ENCODE assay signal across 26 cellular contexts in the genomic region with DNA sequence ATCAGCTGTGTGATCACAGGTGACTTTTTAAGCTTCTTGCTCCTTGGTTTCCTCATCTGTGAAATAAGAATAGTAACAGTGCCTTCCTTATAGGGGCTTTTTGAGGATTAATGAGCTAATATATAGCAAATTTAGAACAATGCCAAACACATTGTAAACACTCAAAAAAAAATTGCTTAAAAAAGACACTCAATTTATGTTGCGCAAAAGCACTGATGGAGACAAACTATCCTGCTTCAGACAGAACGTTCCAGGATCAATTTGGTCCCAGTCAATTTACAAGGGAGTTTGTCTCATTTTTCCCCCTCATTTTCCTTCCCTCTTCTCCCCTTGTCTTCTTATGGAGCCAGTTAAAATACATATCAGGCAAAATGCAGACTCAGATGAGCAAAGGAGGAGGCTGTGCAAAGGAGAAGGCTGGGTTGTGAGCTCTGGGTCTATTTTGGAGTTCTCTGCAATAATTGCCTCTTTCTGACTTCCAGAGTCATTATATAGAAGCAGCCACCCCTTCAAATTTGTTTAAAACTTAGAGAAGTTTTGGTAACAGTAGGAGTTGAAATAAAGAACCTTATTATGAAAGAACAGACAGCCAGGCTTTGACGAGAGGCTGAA.
DNase-seq lines count a peak whose midpoint lies in the region; ATAC-seq, FAIRE-seq and TF ChIP-seq lines count a peak whose summit lies in the region.
"Had no signal": no experiment of that assay in that cellular context is flagged by ENCODE, and none has a peak within 500 bp of the region (broad histone marks: within the 10 kb centered on the region; RNA-seq: fewer than 3 reads in every experiment).

No MANE protein-coding gene starts in this region.

- H2AFZ ChIP-seq in IMR-90 (replicated peaks; ENCODE audit: low read length, poor library complexity), result peak overlapping the region; percentile 7
- no peak overlapping the region for H2AFZ ChIP-seq in keratinocyte (ENCODE audit: control insufficient read depth, low read length)

- BruUV-seq in IMR-90 (replicated peaks; lab: Mats Ljungman, UMichigan), result no TSS peak

- H3K27me3 ChIP-seq in IMR-90 (ENCODE audit: control insufficient read depth, insufficient read depth, low read length) (no peaks in the 10 kb centered on the region), keratinocyte (ENCODE audit: control insufficient read depth, extremely low read depth, insufficient read depth, low read length) (no peaks in the 10 kb centered on the region), spleen (replicated peaks in 1 of 7) (peaks cover 0 to 6% (median 0%) of the 10 kb centered on the region in 7 donors)
- H3K27me3 ChIP-seq: BE2C, cardiac muscle cell, thyroid gland had no signal

- H3K23ac ChIP-seq in IMR-90 (ENCODE audit: low read depth, low read length), result peak overlapping the region; percentile 74; the same call in 1 of the 2 replicates

- H3K4me2 ChIP-seq in IMR-90 (ENCODE audit: low read depth, low read length) (peak overlapping the region; percentile 67), keratinocyte (ENCODE audit: control insufficient read depth, extremely low read depth, insufficient read depth, low read depth, low read length) (peak overlapping the region; percentile 43)

- H3K27ac Mint-ChIP-seq in type B pancreatic cell (peak overlapping the region; percentile 61), endothelial cell (ENCODE audit: unreplicated experiment) (no peak overlapping the region)
- H3K27ac Mint-ChIP-seq: activated CD4-positive, alpha-beta memory T cell treated with anti-CD3 and anti-CD28 coated beads, Interleukin-2, amount 10 ng/mL, durations not matched to agents 7 days and 5 days; activated naive CD8-positive, alpha-beta T cell treated with anti-CD3 and anti-CD28 coated beads, Interleukin-2, amount 50 U/mL, for 24 hours; IgD-negative memory B cell; T-helper 2 cell treated with Interferon-gamma antibody and Interleukin-4, amounts not matched to agents 5 μg/mL and 100 μg/mL, for 36 hours had no signal

- peak overlapping the region; percentile 49 for H3K56ac ChIP-seq in IMR-90 (ENCODE audit: extremely low read depth, insufficient read depth, low read length)

- peak overlapping the region; percentile 73; the same call in 1 of the 2 replicates for H3K18ac ChIP-seq in IMR-90 (ENCODE audit: low read depth, low read length)

- peak overlapping the region; percentile 66 for H3K4ac ChIP-seq in IMR-90 (ENCODE audit: low read depth, low read length)

- H3K36me3 Mint-ChIP-seq in type B pancreatic cell (peaks cover 9% of the 10 kb centered on the region), endothelial cell (ENCODE audit: low read depth, unreplicated experiment) (no peaks in the 10 kb centered on the region)
- H3K36me3 Mint-ChIP-seq: IgD-negative memory B cell had no signal

- DNase-seq in IMR-90, result no peak
- peak; percentile 8 for DNase-seq in amniotic epithelial cell (ENCODE audit: low read depth)
- DNase-seq in keratinocyte (ENCODE audit: low read depth, low spot score), result no peak
- no peak for DNase-seq in type B pancreatic cell (ENCODE audit: extremely low spot score, unreplicated experiment)
- no peak for DNase-seq in spleen
- no peak for DNase-seq in effector CD4-positive, alpha-beta T cell
- no peak for DNase-seq in endothelial cell (ENCODE audit: low spot score)
- DNase-seq: activated CD4-positive, alpha-beta memory T cell treated with anti-CD3 and anti-CD28 coated beads, Interleukin-2, amount 10 ng/mL, durations not matched to agents 7 days and 5 days; activated effector memory CD4-positive, alpha-beta T cell treated with anti-CD3 and anti-CD28 coated beads, Interleukin-2, amount 50 U/mL, for 16 hours; activated naive CD8-positive, alpha-beta T cell treated with anti-CD3 and anti-CD28 coated beads, Interleukin-2, amount 50 U/mL, for 24 hours; BE2C; dermis blood vessel endothelial cell; DND-41; left ventricle myocardium superior; NCI-H1436 treated with DMSO at 0.1 percent for 48 hours; NCI-H2171; NCI-H526 treated with DMSO at 0.1 percent for 48 hours; RPMI8226; stimulated activated CD4-positive, alpha-beta T cell treated with anti-CD3 and anti-CD28 coated beads, Interleukin-12 subunit alpha, Interleukin-12 subunit beta, amount 100 ng/mL, for 4 hours; stimulated activated CD4-positive, alpha-beta T cell treated with anti-CD3 and anti-CD28 coated beads, Interleukin-4, amount 100 ng/mL, for 4 hours; stimulated activated naive CD8-positive, alpha-beta T cell treated with anti-CD3 and anti-CD28 coated beads, Interleukin-15, Interleukin-2, amounts not matched to agents 100 U/mL and 50 U/mL, for 24 hours; thyroid gland had no signal

- dilution Hi-C loops in IMR-90 (cut with HindIII; ENCODE audit: low sequenced_read_pairs, unreplicated experiment) (no loop called here), keratinocyte (cut with MboI; ENCODE audit: extremely low pct_ligation_motif_present, low sequenced_read_pairs) (no loop called here)

- intact Hi-C loops in IMR-90 (cut with micrococcal nuclease) (no loop called here), spleen (cut with DNase I; ENCODE audit: low total_unique reads) (no loop called here)

- peak overlapping the region; percentile 84 for H3K14ac ChIP-seq in IMR-90 (replicated peaks; ENCODE audit: low read depth, low read length)

- H4K5ac ChIP-seq in IMR-90 (ENCODE audit: low read depth, low read length), result peak overlapping the region; percentile 51; the same call in 1 of the 2 replicates

- peak overlapping the region; percentile 84 for H2BK120ac ChIP-seq in IMR-90 (ENCODE audit: low read depth, low read length)

- in situ Hi-C loops in IMR-90 (cut with MboI; ENCODE audit: low sequenced_read_pairs), result no loop called here

- no peaks in the 10 kb centered on the region for H3K36me3 ChIP-seq in IMR-90 (ENCODE audit: control insufficient read depth, insufficient read depth, low read length)
- H3K36me3 ChIP-seq in keratinocyte (ENCODE audit: control insufficient read depth in 2 of 2, extremely low read depth in 1 of 2, insufficient read depth in 2 of 2, low read length in 2 of 2), result no peaks in the 10 kb centered on the region
- H3K36me3 ChIP-seq in spleen, result no peaks in the 10 kb centered on the region
- H3K36me3 ChIP-seq: BE2C, cardiac muscle cell, thyroid gland had no signal

- no peak overlapping the region for H3K4me3 ChIP-seq in IMR-90 (ENCODE audit: insufficient read depth, low read depth, low read length)
- no peak overlapping the region for H3K4me3 ChIP-seq in keratinocyte (ENCODE audit: control insufficient read depth in 2 of 3, extremely low read depth in 1 of 3, insufficient read depth in 2 of 3, low read depth in 1 of 3, low read length in 3 of 3)
- no peak overlapping the region for H3K4me3 ChIP-seq in spleen
- H3K4me3 ChIP-seq: cardiac muscle cell, thyroid gland had no signal

- H2AK9ac ChIP-seq in IMR-90 (replicated peaks; ENCODE audit: low read depth, low read length, poor library complexity), result no peak overlapping the region

- H3K9me1 ChIP-seq in IMR-90 (ENCODE audit: insufficient read depth, low read length) (no peaks in the 10 kb centered on the region; the same call in 1 of the 2 replicates), keratinocyte (ENCODE audit: control insufficient read depth, extremely low read depth, insufficient read depth, low read length) (no peaks in the 10 kb centered on the region)

- H3K27me3 Mint-ChIP-seq in type B pancreatic cell (no peaks in the 10 kb centered on the region), endothelial cell (ENCODE audit: unreplicated experiment) (no peaks in the 10 kb centered on the region)

- H3K4me1 Mint-ChIP-seq in type B pancreatic cell (ENCODE audit: unreplicated experiment), result peaks cover 33% of the 10 kb centered on the region
- H3K4me1 Mint-ChIP-seq in endothelial cell (ENCODE audit: unreplicated experiment), result peaks cover 5% of the 10 kb centered on the region
- H3K4me1 Mint-ChIP-seq: activated CD4-positive, alpha-beta memory T cell treated with anti-CD3 and anti-CD28 coated beads, Interleukin-2, amount 10 ng/mL, durations not matched to agents 7 days and 5 days; activated naive CD8-positive, alpha-beta T cell treated with anti-CD3 and anti-CD28 coated beads, Interleukin-2, amount 50 U/mL, for 24 hours; IgD-negative memory B cell had no signal

- ATAC-seq in IMR-90 (ENCODE audit: low read depth), result peak; percentile 28; the same call in 1 of the 2 replicates
- ATAC-seq: activated naive CD8-positive, alpha-beta T cell treated with anti-CD3 and anti-CD28 coated beads, Interleukin-2, amount 50 U/mL, for 24 hours; left ventricle myocardium superior; stimulated activated naive CD8-positive, alpha-beta T cell treated with anti-CD3 and anti-CD28 coated beads, Interleukin-15, Interleukin-2, amounts not matched to agents 100 U/mL and 50 U/mL, for 24 hours had no signal

- peaks cover 15% of the 10 kb centered on the region for H3K4me1 ChIP-seq in IMR-90 (ENCODE audit: control insufficient read depth, insufficient read depth, low read length)
- H3K4me1 ChIP-seq in keratinocyte (ENCODE audit: control insufficient read depth, extremely low read depth, insufficient read depth, low read length), result peaks cover 38% of the 10 kb centered on the region
- no peaks in the 10 kb centered on the region for H3K4me1 ChIP-seq in spleen
- H3K4me1 ChIP-seq: thyroid gland had no signal

- H3K79me1 ChIP-seq in IMR-90 (ENCODE audit: low read depth in 1 of 2, low read length in 2 of 2), result no peaks in the 10 kb centered on the region

- no peak for TF ChIP-seq CTCF in IMR-90 (conservative IDR thresholded peaks at IDR 0.05; ENCODE audit: low read depth, low read length)
- TF ChIP-seq CTCF in keratinocyte (optimal IDR thresholded peaks at IDR 0.05 in 1 of 3, IDR thresholded peaks at IDR 0.05 in 1 of 3, conservative IDR thresholded peaks at IDR 0.05 in 1 of 3; ENCODE audit: extremely low read depth in 1 of 3, insufficient read depth in 2 of 3, low read length in 3 of 3), result no peak
- TF ChIP-seq CTCF in type B pancreatic cell (conservative IDR thresholded peaks at IDR 0.05), result no peak
- TF ChIP-seq CTCF in spleen (IDR thresholded peaks at IDR 0.05 in 8 of 11, conservative IDR thresholded peaks at IDR 0.05 in 3 of 11), result no peak
- TF ChIP-seq CTCF in endothelial cell (IDR thresholded peaks at IDR 0.05; ENCODE audit: unreplicated experiment), result no peak

- POLR2A ChIA-PET in IMR-90 (lab: Charles Lee; ENCODE audit: unreplicated experiment), result no interaction called here

- H3K9me3 ChIP-seq in IMR-90 (ENCODE audit: control insufficient read depth, insufficient read depth, low read length) (no peaks in the 10 kb centered on the region), keratinocyte (ENCODE audit: control insufficient read depth, low read depth, low read length) (no peaks in the 10 kb centered on the region), spleen (no peaks in the 10 kb centered on the region)
- H3K9me3 ChIP-seq: BE2C, thyroid gland had no signal

- TF ChIP-seq POLR2A in IMR-90 (IDR thresholded peaks at IDR 0.05; ENCODE audit: low read depth, low read length) (no peak), spleen (IDR thresholded peaks at IDR 0.05) (no peak)

- H2BK15ac ChIP-seq in IMR-90 (ENCODE audit: low read depth, low read length), result peak overlapping the region; percentile 64; the same call in 2 of the 3 replicates

- H3K9me3 Mint-ChIP-seq in type B pancreatic cell, result peaks cover 13% of the 10 kb centered on the region
- H3K9me3 Mint-ChIP-seq in endothelial cell (ENCODE audit: unreplicated experiment), result no peaks in the 10 kb centered on the region
- H3K9me3 Mint-ChIP-seq: activated CD4-positive, alpha-beta memory T cell treated with anti-CD3 and anti-CD28 coated beads, Interleukin-2, amount 10 ng/mL, durations not matched to agents 7 days and 5 days; activated naive CD8-positive, alpha-beta T cell treated with anti-CD3 and anti-CD28 coated beads, Interleukin-2, amount 50 U/mL, for 24 hours; T-helper 2 cell treated with Interferon-gamma antibody and Interleukin-4, amounts not matched to agents 5 μg/mL and 100 μg/mL, for 36 hours had no signal

- 0 out of 2 replicates have a peak, but pooled peaks have one; percentile 8 for TF ChIP-seq RAD21 in IMR-90 (IDR thresholded peaks at IDR 0.05; ENCODE audit: low read length)

- H4K20me1 ChIP-seq in IMR-90 (ENCODE audit: insufficient read depth, low read length), result no peaks in the 10 kb centered on the region
- H4K20me1 ChIP-seq in keratinocyte (ENCODE audit: control insufficient read depth, extremely low read depth, insufficient read depth, low read length), result no peaks in the 10 kb centered on the region

- peak overlapping the region; percentile 9 for H3K4me3 Mint-ChIP-seq in type B pancreatic cell
- H3K4me3 Mint-ChIP-seq in endothelial cell (ENCODE audit: unreplicated experiment), result no peak overlapping the region
- H3K4me3 Mint-ChIP-seq: activated CD4-positive, alpha-beta memory T cell treated with anti-CD3 and anti-CD28 coated beads, Interleukin-2, amount 10 ng/mL, durations not matched to agents 7 days and 5 days; activated naive CD8-positive, alpha-beta T cell treated with anti-CD3 and anti-CD28 coated beads, Interleukin-2, amount 50 U/mL, for 24 hours; IgD-negative memory B cell; T-helper 2 cell treated with Interferon-gamma antibody and Interleukin-4, amounts not matched to agents 5 μg/mL and 100 μg/mL, for 36 hours had no signal

- H4K91ac ChIP-seq in IMR-90 (ENCODE audit: insufficient read depth, low read depth, low read length), result peak overlapping the region; percentile 51; the same call in 1 of the 2 replicates

- H3K27ac ChIP-seq in IMR-90 (ENCODE audit: insufficient read depth, low read length), result peak overlapping the region; percentile 69
- H3K27ac ChIP-seq in keratinocyte (ENCODE audit: control insufficient read depth, insufficient read depth, low read length), result peak overlapping the region; percentile 63
- no peak overlapping the region for H3K27ac ChIP-seq in spleen
- H3K27ac ChIP-seq: cardiac muscle cell, thyroid gland had no signal

- no peaks in the 10 kb centered on the region for H3K79me2 ChIP-seq in keratinocyte (ENCODE audit: control insufficient read depth, insufficient read depth, low read length)

- 0 out of 2 replicates have a peak overlapping the region, but pooled peaks have one; percentile 3 for H2AK5ac ChIP-seq in IMR-90 (ENCODE audit: low read depth, low read length)

- H3K9ac ChIP-seq in IMR-90 (ENCODE audit: low read depth, low read length) (peak overlapping the region; percentile 53; the same call in 1 of the 2 replicates), keratinocyte (ENCODE audit: control insufficient read depth, extremely low read depth, insufficient read depth, low read length) (peak overlapping the region; percentile 14)

- CTCF ChIA-PET in IMR-90 (lab: Yijun Ruan, JAX), result interaction anchor here (1.4 kb wide), 1 partner anchor 10 kb away, joined by 4 read pairs; no protein-coding TSS in a partner anchor

- H4K8ac ChIP-seq in IMR-90 (ENCODE audit: low read depth in 2 of 2, low read length in 2 of 2), result peak overlapping the region; percentile 20 to 62

- WGBS in IMR-90 (ENCODE audit: extremely low coverage in 2 of 2, insufficient read length in 1 of 2), 2 experiments, result 10% methylated on average over 1 of the region's 3 CpGs; no CpG with 5 or more reads in 1 of the 2 experiments
- WGBS in spleen, 5 donors, result 76 to 88% (median 80%) methylated on average over 3 of the region's 3 CpGs

- peak overlapping the region; percentile 89 for H2BK5ac ChIP-seq in IMR-90 (ENCODE audit: low read depth, low read length, poor library complexity, severe bottlenecking)

- FAIRE-seq in keratinocyte (lab: Jason Lieb, UNC), result no peak
- FAIRE-seq: GM19239 had no signal

- peak overlapping the region; percentile 68 for H2BK20ac ChIP-seq in IMR-90 (ENCODE audit: low read depth, low read length)

Comparison
In these comparisons a context has a peak if more than half of its experiments do, and no peak if none do; other contexts are left out.
1. H3K27ac ChIP-seq: peak in IMR-90 (single experiment) and keratinocyte (single experiment); none in spleen (0 of 8).